In the genomic region with DNA sequence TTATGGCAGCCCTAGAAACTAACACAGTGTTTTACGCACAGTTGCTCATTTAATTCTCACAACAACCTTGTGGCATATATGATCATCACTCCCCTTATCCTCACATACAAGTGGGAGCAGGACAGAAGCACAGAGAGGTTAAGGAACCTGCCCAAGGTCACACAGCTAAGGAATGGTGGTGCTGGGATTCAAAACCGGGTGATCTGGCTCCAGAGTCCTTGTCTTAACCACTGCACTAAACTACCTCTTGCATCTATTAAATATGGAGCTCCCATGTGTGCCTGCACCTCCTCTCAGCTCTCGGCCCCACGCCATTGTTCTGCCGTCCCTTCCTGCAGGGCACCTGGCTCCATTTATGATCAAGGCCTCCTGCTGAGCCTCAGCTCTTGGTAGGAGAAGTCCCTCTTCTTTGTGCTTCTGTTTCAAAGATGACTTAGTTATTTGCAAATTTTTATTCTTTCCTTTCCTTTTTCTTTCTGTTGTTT, we compare ENCODE assay signal across 15 cellular contexts.
DNase-seq lines count a peak whose midpoint lies in the region; ATAC-seq and TF ChIP-seq lines count a peak whose summit lies in the region.
"Had no signal": no experiment of that assay in that cellular context is flagged by ENCODE, and none has a peak within 500 bp of the region (broad histone marks: within the 10 kb centered on the region; RNA-seq: fewer than 3 reads in every experiment).

No MANE protein-coding gene starts in this region.

- peaks cover 26% of the 10 kb centered on the region for H3K4me1 ChIP-seq in effector memory CD4-positive, alpha-beta T cell (ENCODE audit: control insufficient read depth, insufficient read depth, low read length, poor library complexity, severe bottlenecking)
- H3K4me1 ChIP-seq in ascending aorta (no peaks in the 10 kb centered on the region), GM23338 (ENCODE audit: insufficient read depth) (peaks cover 10% of the 10 kb centered on the region)
- H3K4me1 ChIP-seq: HAP-1 had no signal

- H3K36me3 ChIP-seq in effector memory CD4-positive, alpha-beta T cell (ENCODE audit: control insufficient read depth, insufficient read depth, low read length), result no peaks in the 10 kb centered on the region
- H3K36me3 ChIP-seq in ascending aorta (no peaks in the 10 kb centered on the region), GM23338 (ENCODE audit: insufficient read depth) (no peaks in the 10 kb centered on the region)
- H3K36me3 ChIP-seq: esophagus squamous epithelium, HAP-1, heart right ventricle had no signal

- H4K20me1 ChIP-seq in GM23338 (replicated peaks; ENCODE audit: insufficient read depth), result no peaks in the 10 kb centered on the region

- CTCF ChIA-PET in activated CD8-positive, alpha-beta memory T cell treated with anti-CD3 and anti-CD28 coated beads, Interleukin-2, amount 10 ng/mL, durations not matched to agents 7 days and 5 days (lab: Charles Lee), result interaction anchor here (1.7 to 4.5 kb wide), 2 partner anchors 16 to 19 kb away, joined by 5 to 39 read pairs; no protein-coding TSS in a partner anchor

- 0 out of 2 replicates have a peak, but pooled peaks cover 4% of the 10 kb centered on the region for H3K9me2 ChIP-seq in GM23338 (ENCODE audit: insufficient read depth)

- peaks cover 51% of the 10 kb centered on the region for H3K4me1 Mint-ChIP-seq in activated CD8-positive, alpha-beta memory T cell treated with anti-CD3 and anti-CD28 coated beads, Interleukin-2, amount 10 ng/mL, durations not matched to agents 7 days and 5 days
- H3K4me1 Mint-ChIP-seq in T-helper 17 cell, result peaks cover 22% of the 10 kb centered on the region
- H3K4me1 Mint-ChIP-seq in stimulated activated effector memory CD8-positive, alpha-beta T cell treated with anti-CD3 and anti-CD28 coated beads, Interleukin-12 subunit alpha, Interleukin-12 subunit beta, amount 100 ng/mL, for 72 hours, result peaks cover 60% of the 10 kb centered on the region
- H3K4me1 Mint-ChIP-seq in GM23338, result peaks cover 29% of the 10 kb centered on the region

- no peaks in the 10 kb centered on the region for H3K27me3 Mint-ChIP-seq in activated CD8-positive, alpha-beta memory T cell treated with anti-CD3 and anti-CD28 coated beads, Interleukin-2, amount 10 ng/mL, durations not matched to agents 7 days and 5 days
- H3K27me3 Mint-ChIP-seq in T-helper 17 cell, result no peaks in the 10 kb centered on the region
- peaks cover 12% of the 10 kb centered on the region for H3K27me3 Mint-ChIP-seq in GM23338 (ENCODE audit: insufficient read depth, low read depth, poor library complexity)

- H2AFZ ChIP-seq in GM23338, result no peak overlapping the region

- H3K9me3 ChIP-seq in T-helper 17 cell (ENCODE audit: control insufficient read depth, low read length, poor library complexity, severe bottlenecking) (peaks cover 10% of the 10 kb centered on the region), ascending aorta (peaks cover 0 to 11% of the 10 kb centered on the region in 2 donors)
- peaks cover 12% of the 10 kb centered on the region for H3K9me3 ChIP-seq in effector memory CD4-positive, alpha-beta T cell (ENCODE audit: control insufficient read depth, low read length)
- H3K9me3 ChIP-seq: HAP-1 had no signal

- intact Hi-C loops in ascending aorta (cut with DNase I), result no loop called here

- TF ChIP-seq CTCF in ascending aorta (IDR thresholded peaks at IDR 0.05) (no peak), GM23338 (conservative IDR thresholded peaks at IDR 0.05; ENCODE audit: low read depth in 2 of 2) (no peak)

- peak overlapping the region; percentile 75 for H3K4me3 Mint-ChIP-seq in activated CD8-positive, alpha-beta memory T cell treated with anti-CD3 and anti-CD28 coated beads, Interleukin-2, amount 10 ng/mL, durations not matched to agents 7 days and 5 days
- H3K4me3 Mint-ChIP-seq in T-helper 17 cell (no peak overlapping the region), GM23338 (no peak overlapping the region)
- H3K4me3 Mint-ChIP-seq in stimulated activated effector memory CD8-positive, alpha-beta T cell treated with anti-CD3 and anti-CD28 coated beads, Interleukin-12 subunit alpha, Interleukin-12 subunit beta, amount 100 ng/mL, for 72 hours, result peak overlapping the region; percentile 64
- H3K4me3 Mint-ChIP-seq: mesothelial cell of epicardium had no signal

- H3K4me3 ChIP-seq in effector memory CD4-positive, alpha-beta T cell (ENCODE audit: insufficient read depth, low read depth, low read length, poor library complexity, severe bottlenecking), result no peak overlapping the region
- H3K4me3 ChIP-seq in ascending aorta (no peak overlapping the region), GM23338 (no peak overlapping the region)
- H3K4me3 ChIP-seq: esophagus squamous epithelium, HAP-1, heart right ventricle had no signal

- H3K4me2 ChIP-seq in GM23338, result no peak overlapping the region

- H3K9me3 Mint-ChIP-seq in activated CD8-positive, alpha-beta memory T cell treated with anti-CD3 and anti-CD28 coated beads, Interleukin-2, amount 10 ng/mL, durations not matched to agents 7 days and 5 days (ENCODE audit: low read depth), result peaks cover 22% of the 10 kb centered on the region
- peaks cover 17% of the 10 kb centered on the region for H3K9me3 Mint-ChIP-seq in stimulated activated effector memory CD8-positive, alpha-beta T cell treated with anti-CD3 and anti-CD28 coated beads, Interleukin-12 subunit alpha, Interleukin-12 subunit beta, amount 100 ng/mL, for 72 hours
- H3K9me3 Mint-ChIP-seq in GM23338, result peaks cover 22% of the 10 kb centered on the region

- H3K36me3 Mint-ChIP-seq in activated CD8-positive, alpha-beta memory T cell treated with anti-CD3 and anti-CD28 coated beads, Interleukin-2, amount 10 ng/mL, durations not matched to agents 7 days and 5 days, result peaks cover 48% of the 10 kb centered on the region
- H3K36me3 Mint-ChIP-seq in T-helper 17 cell (ENCODE audit: low read depth) (no peaks in the 10 kb centered on the region), GM23338 (ENCODE audit: low read depth) (peaks cover 50% of the 10 kb centered on the region)
- peaks cover 11% of the 10 kb centered on the region for H3K36me3 Mint-ChIP-seq in stimulated activated effector memory CD8-positive, alpha-beta T cell treated with anti-CD3 and anti-CD28 coated beads, Interleukin-12 subunit alpha, Interleukin-12 subunit beta, amount 100 ng/mL, for 72 hours

- H3K27ac Mint-ChIP-seq in activated CD8-positive, alpha-beta memory T cell treated with anti-CD3 and anti-CD28 coated beads, Interleukin-2, amount 10 ng/mL, durations not matched to agents 7 days and 5 days, result peak overlapping the region; percentile 100
- peak overlapping the region; percentile 95 for H3K27ac Mint-ChIP-seq in T-helper 17 cell
- peak overlapping the region; percentile 90 for H3K27ac Mint-ChIP-seq in stimulated activated effector memory CD8-positive, alpha-beta T cell treated with anti-CD3 and anti-CD28 coated beads, Interleukin-12 subunit alpha, Interleukin-12 subunit beta, amount 100 ng/mL, for 72 hours
- no peak overlapping the region for H3K27ac Mint-ChIP-seq in GM23338

- ATAC-seq in activated CD8-positive, alpha-beta memory T cell treated with anti-CD3 and anti-CD28 coated beads, Interleukin-2, amount 10 ng/mL, durations not matched to agents 7 days and 5 days, result no peak
- ATAC-seq in T-helper 17 cell, result no peak
- no peak for ATAC-seq in stimulated activated effector memory CD8-positive, alpha-beta T cell treated with anti-CD3 and anti-CD28 coated beads, Interleukin-12 subunit alpha, Interleukin-12 subunit beta, amount 100 ng/mL, for 72 hours
- ATAC-seq in GM23338, result no peak

- peaks cover 23% of the 10 kb centered on the region for H3K79me2 ChIP-seq in GM23338 (replicated peaks; ENCODE audit: insufficient read depth)

- H3K27me3 ChIP-seq in effector memory CD4-positive, alpha-beta T cell (replicated peaks; ENCODE audit: control insufficient read depth, insufficient read depth, low read length, poor library complexity, severe bottlenecking), result no peaks in the 10 kb centered on the region
- H3K27me3 ChIP-seq in ascending aorta (no peaks in the 10 kb centered on the region), GM23338 (ENCODE audit: insufficient read depth) (no peaks in the 10 kb centered on the region)
- H3K27me3 ChIP-seq: esophagus squamous epithelium, heart right ventricle had no signal

- H3F3A ChIP-seq in GM23338 (replicated peaks; ENCODE audit: low read depth), result no peaks in the 10 kb centered on the region

- no peak for DNase-seq in activated CD8-positive, alpha-beta memory T cell treated with anti-CD3 and anti-CD28 coated beads, Interleukin-2, amount 10 ng/mL, durations not matched to agents 7 days and 5 days
- no peak for DNase-seq in activated CD8-positive, alpha-beta memory T cell treated with anti-CD3 and anti-CD28 coated beads for 24 hours
- DNase-seq in T-helper 17 cell (no peak), ascending aorta (ENCODE audit: low spot score in 2 of 2) (no peak), C1 segment of cervical spinal cord (lab: John Stamatoyannopoulos, UW) (no peak), GM23338 (ENCODE audit: low spot score) (no peak)
- no peak for DNase-seq in effector memory CD4-positive, alpha-beta T cell
- DNase-seq in stimulated activated effector memory CD8-positive, alpha-beta T cell treated with anti-CD3 and anti-CD28 coated beads, Interleukin-12 subunit alpha, Interleukin-12 subunit beta, amount 100 ng/mL, for 72 hours (ENCODE audit: low spot score in 2 of 2), result no peak
- DNase-seq: esophagus squamous epithelium, heart right ventricle, NCI-H2081 treated with DMSO at 0.1 percent for 48 hours, occipital lobe, RPMI8226 had no signal

- H3K27ac ChIP-seq in effector memory CD4-positive, alpha-beta T cell (ENCODE audit: insufficient read depth, low read length, poor library complexity, severe bottlenecking), result peak overlapping the region; percentile 84
- H3K27ac ChIP-seq in ascending aorta, result no peak overlapping the region
- H3K27ac ChIP-seq in GM23338 (ENCODE audit: low read depth), result no peak overlapping the region

Comparison
In these comparisons a context has a peak if more than half of its experiments do, and no peak if none do; other contexts are left out.
1. H3K4me3 Mint-ChIP-seq: peak in activated CD8-positive, alpha-beta memory T cell treated with anti-CD3 and anti-CD28 coated beads, Interleukin-2, amount 10 ng/mL, durations not matched to agents 7 days and 5 days (single experiment) and stimulated activated effector memory CD8-positive, alpha-beta T cell treated with anti-CD3 and anti-CD28 coated beads, Interleukin-12 subunit alpha, Interleukin-12 subunit beta, amount 100 ng/mL, for 72 hours (single experiment); none in T-helper 17 cell (single experiment) and GM23338 (single experiment).